17 cellular contexts compared by ENCODE assay signal in genomic region chr15:58994906-58995453, GRCh38.
"Had no signal": no experiment of that assay in that cellular context is flagged by ENCODE, and none has a peak within 500 bp of the region (broad histone marks: within the 10 kb centered on the region; RNA-seq: fewer than 3 reads in every experiment).

No MANE protein-coding gene starts in this region.

- H3K4me3 ChIP-seq: body of pancreas, esophagus muscularis mucosa, thoracic aorta had no signal

- ATAC-seq: body of pancreas; natural killer cell; stimulated activated naive B cell treated with anti-CD40 and anti-IgM and Interleukin-4, amounts not matched to agents 10 μg/mL and 1 μg/mL and 100 μg/mL, for 72 hours had no signal

- H3K27me3 Mint-ChIP-seq: activated CD4-positive, alpha-beta T cell treated with anti-CD3 and anti-CD28 coated beads, Interleukin-2, amount 10 ng/mL, durations not matched to agents 7 days and 5 days; activated naive CD8-positive, alpha-beta T cell treated with anti-CD3 and anti-CD28 coated beads, Interleukin-2, amount 10 ng/mL, durations not matched to agents 7 days and 5 days; central memory CD8-positive, alpha-beta T cell; stimulated activated naive B cell treated with anti-CD40 and anti-IgM and Interleukin-4, amounts not matched to agents 10 μg/mL and 1 μg/mL and 100 μg/mL, for 72 hours had no signal

- H3K36me3 ChIP-seq: thoracic aorta had no signal

- H3K27ac Mint-ChIP-seq: activated CD4-positive, alpha-beta T cell treated with anti-CD3 and anti-CD28 coated beads, Interleukin-2, amount 10 ng/mL, durations not matched to agents 7 days and 5 days; activated naive CD8-positive, alpha-beta T cell treated with anti-CD3 and anti-CD28 coated beads, Interleukin-2, amount 10 ng/mL, durations not matched to agents 7 days and 5 days; stimulated activated naive B cell treated with anti-CD40 and anti-IgM and Interleukin-4, amounts not matched to agents 10 μg/mL and 1 μg/mL and 100 μg/mL, for 72 hours had no signal

- H3K4me3 Mint-ChIP-seq: activated CD4-positive, alpha-beta T cell treated with anti-CD3 and anti-CD28 coated beads, Interleukin-2, amount 10 ng/mL, durations not matched to agents 7 days and 5 days; activated naive CD8-positive, alpha-beta T cell treated with anti-CD3 and anti-CD28 coated beads, Interleukin-2, amount 10 ng/mL, durations not matched to agents 7 days and 5 days; central memory CD8-positive, alpha-beta T cell; natural killer cell; stimulated activated naive B cell treated with anti-CD40 and anti-IgM and Interleukin-4, amounts not matched to agents 10 μg/mL and 1 μg/mL and 100 μg/mL, for 72 hours had no signal

- H3K36me3 Mint-ChIP-seq: natural killer cell had no signal

- H3K27ac ChIP-seq: body of pancreas, esophagus muscularis mucosa, thoracic aorta had no signal

- DNase-seq: activated CD4-positive, alpha-beta T cell treated with anti-CD3 and anti-CD28 coated beads, Interleukin-2, amount 10 ng/mL, durations not matched to agents 7 days and 5 days; activated CD8-positive, alpha-beta memory T cell treated with anti-CD3 and anti-CD28 coated beads, Interleukin-2, amount 50 U/mL, for 48 hours; activated gamma-delta T cell; activated naive CD8-positive, alpha-beta T cell treated with anti-CD3 and anti-CD28 coated beads, Interleukin-2, amount 10 ng/mL, durations not matched to agents 7 days and 5 days; activated T-cell treated with anti-CD3 and anti-CD28 coated beads, Interleukin-2, amount 50 U/mL, for 48 hours; body of pancreas; cortex of kidney; mesenchymal stem cell; natural killer cell; nucleus accumbens; stimulated activated naive B cell treated with anti-CD40 and anti-IgM and Interleukin-4, amounts not matched to agents 10 μg/mL and 1 μg/mL and 100 μg/mL, for 72 hours; T-helper 1 cell; T1000 had no signal

- H3K27me3 ChIP-seq: body of pancreas, esophagus muscularis mucosa had no signal

- FAIRE-seq: endometrium had no signal

- H3K9me3 ChIP-seq: body of pancreas, esophagus muscularis mucosa, thoracic aorta had no signal
